1 cellular context compared by ENCODE assay signal in the genomic region with DNA sequence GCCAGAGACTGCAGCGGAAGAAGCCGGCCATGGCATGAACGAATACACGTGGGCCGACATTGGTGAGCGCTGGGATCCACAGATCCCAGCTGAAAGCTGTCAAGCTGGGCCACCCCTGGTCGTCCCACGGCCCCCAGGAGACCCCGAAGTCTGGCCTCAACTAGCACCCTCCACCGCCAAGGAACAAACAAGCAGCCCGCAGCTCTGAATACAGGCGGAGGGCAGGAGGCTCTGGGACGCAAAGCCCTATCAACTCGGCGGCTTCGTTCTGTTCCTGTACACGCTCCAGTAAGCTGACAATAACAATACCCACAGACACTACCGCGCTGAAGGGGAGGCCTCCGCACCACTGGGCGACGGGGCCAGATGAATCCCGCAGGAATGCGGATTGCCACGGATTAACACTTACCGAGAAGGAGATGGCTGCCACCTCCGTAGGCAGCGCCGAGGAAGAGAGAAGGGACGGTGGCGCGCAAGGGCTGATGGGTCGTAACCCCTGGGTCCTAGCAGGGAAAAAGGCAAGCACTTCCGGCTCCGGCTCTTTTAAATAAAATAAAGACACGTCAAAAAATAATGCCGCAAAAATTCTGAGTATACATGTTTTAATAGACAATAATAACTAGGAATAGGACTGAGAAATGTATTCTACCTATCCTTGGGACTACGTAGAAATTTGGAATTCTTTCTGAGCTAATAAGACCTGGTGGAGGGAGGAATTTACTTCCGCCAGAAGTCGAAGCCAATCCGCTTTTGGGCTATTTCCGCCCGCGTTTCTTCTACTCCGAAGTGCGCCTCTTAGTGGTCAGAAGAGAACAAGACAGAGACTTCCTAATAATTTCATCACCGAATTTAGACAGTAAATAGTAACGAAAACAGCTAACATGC.
TF ChIP-seq lines count a peak whose summit lies in the region.

A gene (minus strand): TSS at position 481 of the 885 bp plus-strand sequence. CDS start 1,328 bp downstream, outside the sequence.

TF ChIP-seq in HEK293, 187 proteins besides CTCF, POLR2A, EP300 and RAD21 (continued from another document and continues in another):
- TF ChIP-seq, protein P1, sequence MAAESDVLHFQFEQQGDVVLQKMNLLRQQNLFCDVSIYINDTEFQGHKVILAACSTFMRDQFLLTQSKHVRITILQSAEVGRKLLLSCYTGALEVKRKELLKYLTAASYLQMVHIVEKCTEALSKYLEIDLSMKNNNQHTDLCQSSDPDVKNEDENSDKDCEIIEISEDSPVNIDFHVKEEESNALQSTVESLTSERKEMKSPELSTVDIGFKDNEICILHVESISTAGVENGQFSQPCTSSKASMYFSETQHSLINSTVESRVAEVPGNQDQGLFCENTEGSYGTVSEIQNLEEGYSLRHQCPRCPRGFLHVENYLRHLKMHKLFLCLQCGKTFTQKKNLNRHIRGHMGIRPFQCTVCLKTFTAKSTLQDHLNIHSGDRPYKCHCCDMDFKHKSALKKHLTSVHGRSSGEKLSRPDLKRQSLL (tag by site-specific recombination; IDR thresholded peaks at IDR 0.05) = no peak
- TF ChIP-seq ZNF404 (tag by site-specific recombination; IDR thresholded peaks at IDR 0.05) = no peak
- no peak for TF ChIP-seq ZNF140 (tag by site-specific recombination; IDR thresholded peaks at IDR 0.05)
- peak; percentile 40; the same call in 1 of the 2 replicates for TF ChIP-seq ZBTB8A (tag by site-specific recombination; IDR thresholded peaks at IDR 0.05)
- TF ChIP-seq ZNF473 (tag by site-specific recombination; IDR thresholded peaks at IDR 0.05) = no peak
- TF ChIP-seq, protein P2, sequence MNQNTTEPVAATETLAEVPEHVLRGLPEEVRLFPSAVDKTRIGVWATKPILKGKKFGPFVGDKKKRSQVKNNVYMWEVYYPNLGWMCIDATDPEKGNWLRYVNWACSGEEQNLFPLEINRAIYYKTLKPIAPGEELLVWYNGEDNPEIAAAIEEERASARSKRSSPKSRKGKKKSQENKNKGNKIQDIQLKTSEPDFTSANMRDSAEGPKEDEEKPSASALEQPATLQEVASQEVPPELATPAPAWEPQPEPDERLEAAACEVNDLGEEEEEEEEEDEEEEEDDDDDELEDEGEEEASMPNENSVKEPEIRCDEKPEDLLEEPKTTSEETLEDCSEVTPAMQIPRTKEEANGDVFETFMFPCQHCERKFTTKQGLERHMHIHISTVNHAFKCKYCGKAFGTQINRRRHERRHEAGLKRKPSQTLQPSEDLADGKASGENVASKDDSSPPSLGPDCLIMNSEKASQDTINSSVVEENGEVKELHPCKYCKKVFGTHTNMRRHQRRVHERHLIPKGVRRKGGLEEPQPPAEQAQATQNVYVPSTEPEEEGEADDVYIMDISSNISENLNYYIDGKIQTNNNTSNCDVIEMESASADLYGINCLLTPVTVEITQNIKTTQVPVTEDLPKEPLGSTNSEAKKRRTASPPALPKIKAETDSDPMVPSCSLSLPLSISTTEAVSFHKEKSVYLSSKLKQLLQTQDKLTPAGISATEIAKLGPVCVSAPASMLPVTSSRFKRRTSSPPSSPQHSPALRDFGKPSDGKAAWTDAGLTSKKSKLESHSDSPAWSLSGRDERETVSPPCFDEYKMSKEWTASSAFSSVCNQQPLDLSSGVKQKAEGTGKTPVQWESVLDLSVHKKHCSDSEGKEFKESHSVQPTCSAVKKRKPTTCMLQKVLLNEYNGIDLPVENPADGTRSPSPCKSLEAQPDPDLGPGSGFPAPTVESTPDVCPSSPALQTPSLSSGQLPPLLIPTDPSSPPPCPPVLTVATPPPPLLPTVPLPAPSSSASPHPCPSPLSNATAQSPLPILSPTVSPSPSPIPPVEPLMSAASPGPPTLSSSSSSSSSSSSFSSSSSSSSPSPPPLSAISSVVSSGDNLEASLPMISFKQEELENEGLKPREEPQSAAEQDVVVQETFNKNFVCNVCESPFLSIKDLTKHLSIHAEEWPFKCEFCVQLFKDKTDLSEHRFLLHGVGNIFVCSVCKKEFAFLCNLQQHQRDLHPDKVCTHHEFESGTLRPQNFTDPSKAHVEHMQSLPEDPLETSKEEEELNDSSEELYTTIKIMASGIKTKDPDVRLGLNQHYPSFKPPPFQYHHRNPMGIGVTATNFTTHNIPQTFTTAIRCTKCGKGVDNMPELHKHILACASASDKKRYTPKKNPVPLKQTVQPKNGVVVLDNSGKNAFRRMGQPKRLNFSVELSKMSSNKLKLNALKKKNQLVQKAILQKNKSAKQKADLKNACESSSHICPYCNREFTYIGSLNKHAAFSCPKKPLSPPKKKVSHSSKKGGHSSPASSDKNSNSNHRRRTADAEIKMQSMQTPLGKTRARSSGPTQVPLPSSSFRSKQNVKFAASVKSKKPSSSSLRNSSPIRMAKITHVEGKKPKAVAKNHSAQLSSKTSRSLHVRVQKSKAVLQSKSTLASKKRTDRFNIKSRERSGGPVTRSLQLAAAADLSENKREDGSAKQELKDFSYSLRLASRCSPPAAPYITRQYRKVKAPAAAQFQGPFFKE (tag by site-specific recombination; IDR thresholded peaks at IDR 0.05; ENCODE audit: borderline replicate concordance) = peak; percentile 89; the same call in 1 of the 2 replicates
- no peak for TF ChIP-seq MYNN (tag by site-specific recombination; IDR thresholded peaks at IDR 0.05; ENCODE audit: borderline replicate concordance)
- TF ChIP-seq ZNF48 (tag by site-specific recombination; IDR thresholded peaks at IDR 0.05) = no peak
- TF ChIP-seq ZNF76 (tag by site-specific recombination; IDR thresholded peaks at IDR 0.05; ENCODE audit: borderline replicate concordance, low read depth) = peak; percentile 97
- TF ChIP-seq, protein P3, sequence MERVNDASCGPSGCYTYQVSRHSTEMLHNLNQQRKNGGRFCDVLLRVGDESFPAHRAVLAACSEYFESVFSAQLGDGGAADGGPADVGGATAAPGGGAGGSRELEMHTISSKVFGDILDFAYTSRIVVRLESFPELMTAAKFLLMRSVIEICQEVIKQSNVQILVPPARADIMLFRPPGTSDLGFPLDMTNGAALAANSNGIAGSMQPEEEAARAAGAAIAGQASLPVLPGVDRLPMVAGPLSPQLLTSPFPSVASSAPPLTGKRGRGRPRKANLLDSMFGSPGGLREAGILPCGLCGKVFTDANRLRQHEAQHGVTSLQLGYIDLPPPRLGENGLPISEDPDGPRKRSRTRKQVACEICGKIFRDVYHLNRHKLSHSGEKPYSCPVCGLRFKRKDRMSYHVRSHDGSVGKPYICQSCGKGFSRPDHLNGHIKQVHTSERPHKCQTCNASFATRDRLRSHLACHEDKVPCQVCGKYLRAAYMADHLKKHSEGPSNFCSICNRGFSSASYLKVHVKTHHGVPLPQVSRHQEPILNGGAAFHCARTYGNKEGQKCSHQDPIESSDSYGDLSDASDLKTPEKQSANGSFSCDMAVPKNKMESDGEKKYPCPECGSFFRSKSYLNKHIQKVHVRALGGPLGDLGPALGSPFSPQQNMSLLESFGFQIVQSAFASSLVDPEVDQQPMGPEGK (tag by site-specific recombination; IDR thresholded peaks at IDR 0.05) = no peak
- TF ChIP-seq, protein P4, sequence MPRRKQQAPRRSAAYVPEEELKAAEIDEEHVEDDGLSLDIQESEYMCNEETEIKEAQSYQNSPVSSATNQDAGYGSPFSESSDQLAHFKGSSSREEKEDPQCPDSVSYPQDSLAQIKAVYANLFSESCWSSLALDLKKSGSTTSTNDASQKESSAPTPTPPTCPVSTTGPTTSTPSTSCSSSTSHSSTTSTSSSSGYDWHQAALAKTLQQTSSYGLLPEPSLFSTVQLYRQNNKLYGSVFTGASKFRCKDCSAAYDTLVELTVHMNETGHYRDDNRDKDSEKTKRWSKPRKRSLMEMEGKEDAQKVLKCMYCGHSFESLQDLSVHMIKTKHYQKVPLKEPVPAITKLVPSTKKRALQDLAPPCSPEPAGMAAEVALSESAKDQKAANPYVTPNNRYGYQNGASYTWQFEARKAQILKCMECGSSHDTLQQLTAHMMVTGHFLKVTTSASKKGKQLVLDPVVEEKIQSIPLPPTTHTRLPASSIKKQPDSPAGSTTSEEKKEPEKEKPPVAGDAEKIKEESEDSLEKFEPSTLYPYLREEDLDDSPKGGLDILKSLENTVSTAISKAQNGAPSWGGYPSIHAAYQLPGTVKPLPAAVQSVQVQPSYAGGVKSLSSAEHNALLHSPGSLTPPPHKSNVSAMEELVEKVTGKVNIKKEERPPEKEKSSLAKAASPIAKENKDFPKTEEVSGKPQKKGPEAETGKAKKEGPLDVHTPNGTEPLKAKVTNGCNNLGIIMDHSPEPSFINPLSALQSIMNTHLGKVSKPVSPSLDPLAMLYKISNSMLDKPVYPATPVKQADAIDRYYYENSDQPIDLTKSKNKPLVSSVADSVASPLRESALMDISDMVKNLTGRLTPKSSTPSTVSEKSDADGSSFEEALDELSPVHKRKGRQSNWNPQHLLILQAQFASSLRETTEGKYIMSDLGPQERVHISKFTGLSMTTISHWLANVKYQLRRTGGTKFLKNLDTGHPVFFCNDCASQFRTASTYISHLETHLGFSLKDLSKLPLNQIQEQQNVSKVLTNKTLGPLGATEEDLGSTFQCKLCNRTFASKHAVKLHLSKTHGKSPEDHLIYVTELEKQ (tag by site-specific recombination; IDR thresholded peaks at IDR 0.05; ENCODE audit: borderline replicate concordance) = no peak
- no peak for TF ChIP-seq ZNF792 (tag by site-specific recombination; IDR thresholded peaks at IDR 0.05)
- no peak for TF ChIP-seq ZNF701 (tag by site-specific recombination; IDR thresholded peaks at IDR 0.05)
- no peak for TF ChIP-seq ZNF292 (tag by site-specific recombination; IDR thresholded peaks at IDR 0.05; ENCODE audit: borderline replicate concordance, low read depth)
- TF ChIP-seq ZNF341 (tag by site-specific recombination; IDR thresholded peaks at IDR 0.05; ENCODE audit: low read depth) = no peak
- no peak for TF ChIP-seq ZNF658 (tag by site-specific recombination; IDR thresholded peaks at IDR 0.05)
- TF ChIP-seq ZNF350 (tag by site-specific recombination; IDR thresholded peaks at IDR 0.05) = no peak
- TF ChIP-seq ZFP37 (tag by site-specific recombination; IDR thresholded peaks at IDR 0.05) = peak; percentile 85
- peak; percentile 10; the same call in 1 of the 2 replicates for TF ChIP-seq KLF9 (tag by site-specific recombination; IDR thresholded peaks at IDR 0.05; ENCODE audit: low read depth)
- TF ChIP-seq ZNF426 (tag by site-specific recombination; IDR thresholded peaks at IDR 0.05) = no peak; the same call in 1 of the 2 replicates
- TF ChIP-seq ZSCAN30 (tag by site-specific recombination; IDR thresholded peaks at IDR 0.05) = peak; percentile 71; the same call in 1 of the 2 replicates
- no peak for TF ChIP-seq SCRT2 (tag by site-specific recombination; IDR thresholded peaks at IDR 0.05)
- TF ChIP-seq PRDM1 (tag by site-specific recombination; IDR thresholded peaks at IDR 0.05) = no peak
- peak; percentile 66; the same call in 1 of the 2 replicates for TF ChIP-seq ZNF561 (tag by site-specific recombination; IDR thresholded peaks at IDR 0.05; ENCODE audit: borderline replicate concordance)
- TF ChIP-seq ZNF670 (tag by site-specific recombination; IDR thresholded peaks at IDR 0.05; ENCODE audit: low read depth) = no peak
- peak; percentile 11; the same call in 1 of the 2 replicates for TF ChIP-seq ZNF623 (tag by site-specific recombination; IDR thresholded peaks at IDR 0.05)
- TF ChIP-seq ZFP41 (tag by site-specific recombination; IDR thresholded peaks at IDR 0.05; ENCODE audit: borderline replicate concordance) = no peak
- no peak for TF ChIP-seq ZNF626 (tag by site-specific recombination; IDR thresholded peaks at IDR 0.05)
- TF ChIP-seq GLI2 (tag by site-specific recombination; IDR thresholded peaks at IDR 0.05; ENCODE audit: borderline replicate concordance, low read depth) = 0 out of 2 replicates have a peak, but pooled peaks have one; percentile 59
- TF ChIP-seq ZNF155 (tag by site-specific recombination; IDR thresholded peaks at IDR 0.05) = no peak
- TF ChIP-seq, protein P5, sequence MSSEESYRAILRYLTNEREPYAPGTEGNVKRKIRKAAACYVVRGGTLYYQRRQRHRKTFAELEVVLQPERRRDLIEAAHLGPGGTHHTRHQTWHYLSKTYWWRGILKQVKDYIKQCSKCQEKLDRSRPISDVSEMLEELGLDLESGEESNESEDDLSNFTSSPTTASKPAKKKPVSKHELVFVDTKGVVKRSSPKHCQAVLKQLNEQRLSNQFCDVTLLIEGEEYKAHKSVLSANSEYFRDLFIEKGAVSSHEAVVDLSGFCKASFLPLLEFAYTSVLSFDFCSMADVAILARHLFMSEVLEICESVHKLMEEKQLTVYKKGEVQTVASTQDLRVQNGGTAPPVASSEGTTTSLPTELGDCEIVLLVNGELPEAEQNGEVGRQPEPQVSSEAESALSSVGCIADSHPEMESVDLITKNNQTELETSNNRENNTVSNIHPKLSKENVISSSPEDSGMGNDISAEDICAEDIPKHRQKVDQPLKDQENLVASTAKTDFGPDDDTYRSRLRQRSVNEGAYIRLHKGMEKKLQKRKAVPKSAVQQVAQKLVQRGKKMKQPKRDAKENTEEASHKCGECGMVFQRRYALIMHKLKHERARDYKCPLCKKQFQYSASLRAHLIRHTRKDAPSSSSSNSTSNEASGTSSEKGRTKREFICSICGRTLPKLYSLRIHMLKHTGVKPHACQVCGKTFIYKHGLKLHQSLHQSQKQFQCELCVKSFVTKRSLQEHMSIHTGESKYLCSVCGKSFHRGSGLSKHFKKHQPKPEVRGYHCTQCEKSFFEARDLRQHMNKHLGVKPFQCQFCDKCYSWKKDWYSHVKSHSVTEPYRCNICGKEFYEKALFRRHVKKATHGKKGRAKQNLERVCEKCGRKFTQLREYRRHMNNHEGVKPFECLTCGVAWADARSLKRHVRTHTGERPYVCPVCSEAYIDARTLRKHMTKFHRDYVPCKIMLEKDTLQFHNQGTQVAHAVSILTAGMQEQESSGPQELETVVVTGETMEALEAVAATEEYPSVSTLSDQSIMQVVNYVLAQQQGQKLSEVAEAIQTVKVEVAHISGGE (tag by site-specific recombination; conservative IDR thresholded peaks at IDR 0.05; ENCODE audit: low read depth) = peak; percentile 87
- no peak for TF ChIP-seq ZNF10 (tag by site-specific recombination; IDR thresholded peaks at IDR 0.05)
- no peak for TF ChIP-seq ZNF174 (tag by site-specific recombination; IDR thresholded peaks at IDR 0.05)
- TF ChIP-seq ZFP69B (tag by site-specific recombination; IDR thresholded peaks at IDR 0.05) = no peak
- no peak for TF ChIP-seq ZNF133 (tag by site-specific recombination; IDR thresholded peaks at IDR 0.05)
- no peak for TF ChIP-seq HOXC10 (CRISPR knock-in tag; IDR thresholded peaks at IDR 0.05)
- TF ChIP-seq ZBTB1 (tag by site-specific recombination; IDR thresholded peaks at IDR 0.05) = no peak
- peak; percentile 83 for TF ChIP-seq KLF10 (tag by site-specific recombination; IDR thresholded peaks at IDR 0.05)
- TF ChIP-seq, protein P6, sequence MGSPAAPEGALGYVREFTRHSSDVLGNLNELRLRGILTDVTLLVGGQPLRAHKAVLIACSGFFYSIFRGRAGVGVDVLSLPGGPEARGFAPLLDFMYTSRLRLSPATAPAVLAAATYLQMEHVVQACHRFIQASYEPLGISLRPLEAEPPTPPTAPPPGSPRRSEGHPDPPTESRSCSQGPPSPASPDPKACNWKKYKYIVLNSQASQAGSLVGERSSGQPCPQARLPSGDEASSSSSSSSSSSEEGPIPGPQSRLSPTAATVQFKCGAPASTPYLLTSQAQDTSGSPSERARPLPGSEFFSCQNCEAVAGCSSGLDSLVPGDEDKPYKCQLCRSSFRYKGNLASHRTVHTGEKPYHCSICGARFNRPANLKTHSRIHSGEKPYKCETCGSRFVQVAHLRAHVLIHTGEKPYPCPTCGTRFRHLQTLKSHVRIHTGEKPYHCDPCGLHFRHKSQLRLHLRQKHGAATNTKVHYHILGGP (tag by site-specific recombination; IDR thresholded peaks at IDR 0.05) = no peak
- TF ChIP-seq ZNF335 (tag by site-specific recombination; conservative IDR thresholded peaks at IDR 0.05) = peak; percentile 94
- no peak for TF ChIP-seq ZNF223 (tag by site-specific recombination; IDR thresholded peaks at IDR 0.05)
- no peak for TF ChIP-seq ZNF747 (tag by site-specific recombination; IDR thresholded peaks at IDR 0.05)
- TF ChIP-seq ZNF549 (tag by site-specific recombination; IDR thresholded peaks at IDR 0.05) = no peak
- TF ChIP-seq MZF1 (tag by site-specific recombination; IDR thresholded peaks at IDR 0.05; ENCODE audit: borderline replicate concordance) = no peak
- no peak for TF ChIP-seq ZNF248 (tag by site-specific recombination; IDR thresholded peaks at IDR 0.05)
